In the genomic region with DNA sequence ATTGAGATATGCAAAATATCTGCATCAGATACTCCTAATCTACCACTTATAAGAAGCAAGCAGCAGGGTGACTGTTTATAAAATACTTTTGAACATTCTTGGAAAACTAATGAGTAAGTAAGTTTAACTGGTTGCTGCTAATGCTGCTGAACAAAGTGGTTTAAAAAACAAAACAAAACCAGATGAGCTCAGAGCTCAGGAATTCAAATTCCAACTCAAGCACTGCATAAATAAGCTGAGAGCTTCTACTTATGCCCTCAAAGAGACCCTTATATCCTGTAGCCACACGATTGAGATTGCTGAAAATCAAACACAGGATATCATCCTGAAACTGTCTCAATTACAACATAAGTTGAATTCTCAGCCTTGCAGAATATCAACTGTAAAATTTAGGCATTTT, we compare ENCODE assay signal across 11 cellular contexts.
A peak's percentile ranks its signal among the peaks of the same experiment; 100 is the strongest.
DNase-seq lines count a peak whose midpoint lies in the region; TF ChIP-seq lines count a peak whose summit lies in the region.
"Had no signal": no experiment of that assay in that cellular context is flagged by ENCODE, and none has a peak within 500 bp of the region (broad histone marks: within the 10 kb centered on the region; RNA-seq: fewer than 3 reads in every experiment).

No MANE protein-coding gene starts in this region.

- H3K27ac ChIP-seq in OCI-LY7 (ENCODE audit: low read depth, low read length, poor library complexity, severe bottlenecking), result no peak overlapping the region
- H3K27ac ChIP-seq in prostate gland, result no peak overlapping the region
- H3K27ac ChIP-seq: WERI-Rb-1 had no signal

- H3K4me2 ChIP-seq in OCI-LY7 (ENCODE audit: low read length), result no peak overlapping the region

- H3K36me3 ChIP-seq in MG63 (no peaks in the 10 kb centered on the region), neuron (ENCODE audit: insufficient read depth, low read length) (no peaks in the 10 kb centered on the region), OCI-LY7 (ENCODE audit: insufficient read depth, low read length) (no peaks in the 10 kb centered on the region), prostate gland (no peaks in the 10 kb centered on the region)
- H3K36me3 ChIP-seq: WERI-Rb-1 had no signal

- TF ChIP-seq POLR2A in prostate gland (IDR thresholded peaks at IDR 0.05), result no peak

- CTCF ChIA-PET in OCI-LY7 (lab: Charles Lee; ENCODE audit: unreplicated experiment), result no interaction called here

- H3K4me3 ChIP-seq in MG63 (no peak overlapping the region), epithelial cell of esophagus (ENCODE audit: low read length) (no peak overlapping the region), neuron (ENCODE audit: low read length) (no peak overlapping the region), OCI-LY7 (ENCODE audit: low read depth, low read length, poor library complexity, severe bottlenecking) (no peak overlapping the region), prostate gland (no peak overlapping the region)

- H3K9me2 ChIP-seq in OCI-LY7 (ENCODE audit: insufficient read depth, low read length), result peaks cover 3% of the 10 kb centered on the region; the same call in 1 of the 2 replicates

- intact Hi-C loops in OCI-LY7 (cut with micrococcal nuclease; ENCODE audit: unreplicated experiment), result no loop called here
- intact Hi-C loops in prostate gland (cut with DNase I), result no loop called here

- peaks cover 12% of the 10 kb centered on the region for H3K4me1 ChIP-seq in neuron (ENCODE audit: insufficient read depth, low read length)
- H3K4me1 ChIP-seq in OCI-LY7 (ENCODE audit: insufficient read depth, low read length, poor library complexity, severe bottlenecking), result no peaks in the 10 kb centered on the region
- H3K4me1 ChIP-seq in prostate gland (replicated peaks), result no peaks in the 10 kb centered on the region

- WGBS in prostate gland, result 11% methylated on average over 1 of the region's 1 CpG

- no TSS peak for BruUV-seq in OCI-LY7 (replicated peaks; lab: Mats Ljungman, UMichigan)

- H3K27me3 ChIP-seq in MG63 (no peaks in the 10 kb centered on the region), neuron (ENCODE audit: insufficient read depth, low read length) (no peaks in the 10 kb centered on the region), prostate gland (replicated peaks; ENCODE audit: insufficient read depth) (no peaks in the 10 kb centered on the region)

- no peak for TF ChIP-seq CTCF in epithelial cell of esophagus (IDR thresholded peaks at IDR 0.05; ENCODE audit: insufficient read depth, low read depth, low read length, missing control alignments)
- no peak for TF ChIP-seq CTCF in OCI-LY7 (conservative IDR thresholded peaks at IDR 0.05; ENCODE audit: low read length)
- TF ChIP-seq CTCF in prostate gland (IDR thresholded peaks at IDR 0.05), result no peak

- POLR2A ChIA-PET in OCI-LY7 (lab: Charles Lee), result interaction anchor here (1.1 kb wide), 1 partner anchor 107 kb away, joined by 3 read pairs; no protein-coding TSS in a partner anchor

- no peaks in the 10 kb centered on the region for H3K79me2 ChIP-seq in OCI-LY7 (ENCODE audit: insufficient read depth, low read depth, low read length)

- DNase-seq in DMS53 treated with DMSO at 0.1 percent for 48 hours (lab: John Stamatoyannopoulos, UW; ENCODE audit: unreplicated experiment) (peak; percentile 3), MG63 (peak; percentile 3), epithelial cell of esophagus (ENCODE audit: low read depth) (peak; percentile 13), AG08395 (ENCODE audit: low spot score) (no peak), mucosa of gallbladder (ENCODE audit: low spot score) (no peak), OCI-LY7 (ENCODE audit: low spot score) (no peak), prostate gland (ENCODE audit: low spot score) (no peak)
- DNase-seq: Karpas-422, SHP77 treated with DMSO at 0.1 percent for 48 hours, WERI-Rb-1 had no signal

- H3K9me3 ChIP-seq in MG63 (no peaks in the 10 kb centered on the region), neuron (ENCODE audit: low read length) (no peaks in the 10 kb centered on the region), OCI-LY7 (ENCODE audit: low read length) (no peaks in the 10 kb centered on the region), prostate gland (no peaks in the 10 kb centered on the region)

- peak overlapping the region; percentile 56 for H2AFZ ChIP-seq in neuron (ENCODE audit: low read depth, low read length)
- H2AFZ ChIP-seq in OCI-LY7 (ENCODE audit: low read length), result no peak overlapping the region

- H4K20me1 ChIP-seq in OCI-LY7 (ENCODE audit: insufficient read depth, low read length), result no peaks in the 10 kb centered on the region

Comparison
In these comparisons a context has a peak if more than half of its experiments do, and no peak if none do; other contexts are left out.
1. DNase-seq: peak in DMS53 treated with DMSO at 0.1 percent for 48 hours (single experiment), MG63 (single experiment) and epithelial cell of esophagus (single experiment); none in AG08395 (single experiment), mucosa of gallbladder (single experiment), OCI-LY7 (single experiment) and prostate gland (single experiment).